ENCODE assay signal across 14 cellular contexts in genomic region chr14:85909581-85909980, GRCh38.
"Had no signal": no experiment of that assay in that cellular context is flagged by ENCODE, and none has a peak within 500 bp of the region (broad histone marks: within the 10 kb centered on the region; RNA-seq: fewer than 3 reads in every experiment).

No MANE protein-coding gene starts in this region.

- DNase-seq: activated CD4-positive, alpha-beta T cell treated with anti-CD3 and anti-CD28 coated beads, Interleukin-2, amount 50 U/mL, for 1 hour; activated naive CD4-positive, alpha-beta T cell treated with anti-CD3 and anti-CD28 coated beads, Interleukin-2, amount 50 U/mL, for 16 hours; amygdala; brain microvascular endothelial cell; dorsolateral prefrontal cortex; hippocampal formation; lower lobe of right lung; stimulated activated CD4-positive, alpha-beta T cell treated with anti-CD3 and anti-CD28 coated beads, Interleukin-2, amount 100 ng/mL, for 24 hours; stimulated activated naive B cell treated with anti-CD40 and anti-IgM and Interleukin-4, amounts not matched to agents 10 μg/mL and 1 μg/mL and 100 μg/mL, for 72 hours; substantia nigra; T-helper 2 cell; trophoblast cell had no signal

- H3K4me3 ChIP-seq: dorsolateral prefrontal cortex, lower lobe of right lung, right atrium auricular region had no signal

- ATAC-seq: esophagus mucosa; lower lobe of right lung; stimulated activated naive B cell treated with anti-CD40 and anti-IgM and Interleukin-4, amounts not matched to agents 10 μg/mL and 1 μg/mL and 100 μg/mL, for 72 hours had no signal

- H3K36me3 ChIP-seq: brain microvascular endothelial cell, lower lobe of right lung, right atrium auricular region had no signal

- H3K4me1 ChIP-seq: lower lobe of right lung, right atrium auricular region had no signal

- H3K27ac ChIP-seq: brain microvascular endothelial cell, dorsolateral prefrontal cortex, lower lobe of right lung, right atrium auricular region had no signal

- H3K9me3 ChIP-seq: right atrium auricular region had no signal

- H3K27me3 ChIP-seq: brain microvascular endothelial cell, dorsolateral prefrontal cortex, right atrium auricular region had no signal
